Comparison of ENCODE assay signal across 2 cellular contexts in genomic region chr16:89200850-89201466, GRCh38.
TF ChIP-seq lines count a peak whose summit lies in the region.

No MANE protein-coding gene starts in this region.

TF ChIP-seq in SK-N-SH, 30 proteins besides CTCF, POLR2A, EP300 and RAD21 (continued from another document):
- TF ChIP-seq RCOR1 (IDR thresholded peaks at IDR 0.05; ENCODE audit: low read length) (no peak), POLR2AphosphoS5 (IDR thresholded peaks at IDR 0.05; ENCODE audit: low read depth, low read length) (no peak), GATA2 (CRISPR knock-in tag; IDR thresholded peaks at IDR 0.05) (no peak), JUND (IDR thresholded peaks at IDR 0.05) (no peak), GABPA (IDR thresholded peaks at IDR 0.05; ENCODE audit: low read depth) (no peak), FOXM1 (IDR thresholded peaks at IDR 0.05; ENCODE audit: low read depth) (no peak), CHD2 (IDR thresholded peaks at IDR 0.05; ENCODE audit: low read length, partially characterized antibody) (no peak), FOSL2 (IDR thresholded peaks at IDR 0.05; ENCODE audit: borderline replicate concordance, low read depth) (no peak), ELF1 (IDR thresholded peaks at IDR 0.05) (no peak), ZBTB33 (IDR thresholded peaks at IDR 0.05; ENCODE audit: borderline replicate concordance, low read depth) (no peak)

TF ChIP-seq in SK-N-SH treated with all-trans-retinoic acid at 6 μM for 48 hours, 23 proteins besides CTCF, POLR2A, EP300 and RAD21 (continued from another document):
- TF ChIP-seq, protein P1, sequence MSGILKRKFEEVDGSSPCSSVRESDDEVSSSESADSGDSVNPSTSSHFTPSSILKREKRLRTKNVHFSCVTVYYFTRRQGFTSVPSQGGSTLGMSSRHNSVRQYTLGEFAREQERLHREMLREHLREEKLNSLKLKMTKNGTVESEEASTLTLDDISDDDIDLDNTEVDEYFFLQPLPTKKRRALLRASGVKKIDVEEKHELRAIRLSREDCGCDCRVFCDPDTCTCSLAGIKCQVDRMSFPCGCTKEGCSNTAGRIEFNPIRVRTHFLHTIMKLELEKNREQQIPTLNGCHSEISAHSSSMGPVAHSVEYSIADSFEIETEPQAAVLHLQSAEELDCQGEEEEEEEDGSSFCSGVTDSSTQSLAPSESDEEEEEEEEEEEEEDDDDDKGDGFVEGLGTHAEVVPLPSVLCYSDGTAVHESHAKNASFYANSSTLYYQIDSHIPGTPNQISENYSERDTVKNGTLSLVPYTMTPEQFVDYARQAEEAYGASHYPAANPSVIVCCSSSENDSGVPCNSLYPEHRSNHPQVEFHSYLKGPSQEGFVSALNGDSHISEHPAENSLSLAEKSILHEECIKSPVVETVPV (CRISPR knock-in tag; IDR thresholded peaks at IDR 0.05) = no peak
- TF ChIP-seq ZFP30 (CRISPR knock-in tag; IDR thresholded peaks at IDR 0.05) (no peak), ARNTL (CRISPR knock-in tag; IDR thresholded peaks at IDR 0.05; ENCODE audit: borderline replicate concordance, low read depth) (no peak), ZNF565 (CRISPR knock-in tag; conservative IDR thresholded peaks at IDR 0.05; ENCODE audit: low read depth) (no peak), ZC3H10 (CRISPR knock-in tag; IDR thresholded peaks at IDR 0.05) (no peak)
